29 cellular contexts compared by ENCODE assay signal in the genomic region with DNA sequence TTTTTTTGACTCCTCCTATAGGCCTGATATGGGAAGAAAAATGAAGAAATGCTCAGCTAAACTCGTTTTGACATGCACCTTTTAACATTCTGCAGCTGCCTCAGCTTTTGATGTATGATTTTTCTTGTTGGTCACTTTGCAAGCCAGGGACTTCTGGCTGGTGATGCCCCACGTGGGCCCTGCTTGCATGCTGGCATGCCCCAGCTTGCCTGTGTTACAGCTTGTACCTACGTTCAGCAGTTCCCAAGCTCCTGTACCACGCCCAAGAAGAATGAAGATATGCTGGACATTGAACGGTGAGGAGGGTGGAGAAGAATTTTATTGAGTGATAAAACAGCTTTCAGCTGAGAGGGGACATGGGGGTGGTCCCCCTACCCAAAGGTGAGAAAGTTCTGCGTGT.
"Had no signal": no experiment of that assay in that cellular context is flagged by ENCODE, and none has a peak within 500 bp of the region (broad histone marks: within the 10 kb centered on the region; RNA-seq: fewer than 3 reads in every experiment).

No MANE protein-coding gene starts in this region.

- H3K27me3 ChIP-seq: adrenal gland, body of pancreas, cardiac muscle cell, esophagus squamous epithelium, pancreas had no signal

- FAIRE-seq: frontal cortex, islet of Langerhans, pancreas had no signal

- H3K4me1 ChIP-seq: adrenal gland, prostate gland had no signal

- H3K36me3 ChIP-seq: adrenal gland, cardiac muscle cell, esophagus squamous epithelium, pancreas, prostate gland had no signal

- H3K9me3 ChIP-seq: adrenal gland, body of pancreas, esophagus squamous epithelium, pancreas, prostate gland had no signal

- DNase-seq: activated CD4-positive, alpha-beta T cell treated with anti-CD3 and anti-CD28 coated beads for 4 hours; activated CD4-positive, alpha-beta T cell treated with anti-CD3 and anti-CD28 coated beads, Interleukin-2, amount 50 U/mL, for 4 hours; activated naive CD4-positive, alpha-beta T cell; activated T-cell treated with anti-CD3 and anti-CD28 coated beads for 4 hours; activated T-cell treated with anti-CD3 and anti-CD28 coated beads, Interleukin-2, amount 50 U/mL, for 72 hours; adrenal gland; aorta; body of pancreas; cerebellar nuclear complex; dorsolateral prefrontal cortex; effector memory CD4-positive, alpha-beta T cell; esophagus squamous epithelium; left ventricle myocardium superior; naive thymus-derived CD4-positive, alpha-beta T cell; pancreas; retina; stimulated activated CD4-positive, alpha-beta T cell treated with anti-CD3 and anti-CD28 coated beads, Interleukin-4, amount 100 ng/mL, for 4 hours; stimulated activated CD8-positive, alpha-beta memory T cell treated with anti-CD3 and anti-CD28 coated beads, Interleukin-4, amount 100 ng/mL, for 48 hours; stimulated activated naive CD8-positive, alpha-beta T cell treated with anti-CD3 and anti-CD28 coated beads, Interleukin-15, amount 100 ng/mL, for 72 hours; substantia nigra; T-cell had no signal

- H3K4me3 ChIP-seq: adrenal gland, body of pancreas, cardiac muscle cell, coronary artery, dorsolateral prefrontal cortex, esophagus squamous epithelium, pancreas, prostate gland, skin epidermis had no signal

- ATAC-seq: activated T-cell treated with anti-CD3 and anti-CD28 coated beads, Interleukin-2, amount 50 U/mL, for 72 hours; body of pancreas; left ventricle myocardium superior; naive thymus-derived CD4-positive, alpha-beta T cell; pancreas; sciatic nerve; stimulated activated memory B cell treated with anti-CD40 and anti-IgM and Interleukin-4, amounts not matched to agents 10 μg/mL and 1 μg/mL and 100 μg/mL, for 72 hours; stimulated activated naive CD8-positive, alpha-beta T cell treated with anti-CD3 and anti-CD28 coated beads, Interleukin-15, amount 100 ng/mL, for 72 hours; T-cell had no signal

- H3K27ac ChIP-seq: adrenal gland, body of pancreas, cardiac muscle cell, coronary artery, dorsolateral prefrontal cortex, esophagus squamous epithelium, pancreas, prostate gland had no signal
